In the genomic region with DNA sequence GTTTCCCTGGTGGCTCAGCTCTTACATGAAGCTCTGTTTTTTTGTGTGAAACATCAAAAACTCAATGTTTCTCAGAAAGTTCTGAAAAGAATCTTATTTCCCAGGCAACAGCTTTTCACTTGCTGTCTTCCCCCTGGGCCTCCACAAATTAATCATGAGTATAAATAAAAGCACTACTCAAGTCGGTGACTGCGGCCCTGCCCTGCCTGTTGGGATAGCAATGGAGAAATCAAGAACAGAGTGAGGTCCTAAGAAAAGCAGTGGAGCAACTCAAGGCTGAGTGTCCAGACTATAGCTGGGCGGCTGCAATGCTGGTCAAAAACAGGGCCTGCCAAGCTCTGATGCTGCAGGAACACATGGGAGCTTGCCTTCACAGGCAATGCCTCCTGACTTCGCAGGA, we compare ENCODE assay signal across 7 cellular contexts.
"Had no signal": no experiment of that assay in that cellular context is flagged by ENCODE, and none has a peak within 500 bp of the region (broad histone marks: within the 10 kb centered on the region; RNA-seq: fewer than 3 reads in every experiment).

No MANE protein-coding gene starts in this region.

- DNase-seq: GM23248, GOT3, H9, HCEC 1CT, IMR-90 had no signal

- FAIRE-seq: HTR-8/SVneo, K562 had no signal

- H3K27ac ChIP-seq: GM23248 had no signal

- H3K4me3 ChIP-seq: GM23248, K562 had no signal

- ATAC-seq: K562 had no signal
